ENCODE assay signal across 13 cellular contexts in the genomic region with DNA sequence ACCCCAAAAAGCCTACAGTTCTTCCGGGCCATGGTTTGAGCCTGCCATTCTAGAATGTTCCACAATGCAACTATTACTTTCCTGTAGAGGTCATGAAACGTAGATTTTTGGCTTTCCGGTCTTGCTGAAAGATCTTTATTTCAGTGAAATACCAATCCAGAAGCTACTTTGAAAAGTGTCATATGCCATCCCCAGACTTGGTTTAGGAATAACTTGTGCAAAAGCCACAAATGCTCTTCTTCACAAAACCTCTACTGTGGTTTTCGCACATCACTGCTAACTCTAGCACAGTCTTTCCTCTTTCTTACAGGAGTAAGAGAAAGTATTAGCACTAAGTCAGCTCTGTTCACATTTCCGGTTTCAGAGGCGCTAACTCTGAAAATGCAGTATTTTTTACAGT. TPM values are rescaled to one million over a fixed set of nuclear protein-coding genes. Genes with fewer than 3 reads are reported as not detected.
DNase-seq lines count a peak whose midpoint lies in the region; ATAC-seq and TF ChIP-seq lines count a peak whose summit lies in the region.
"Had no signal": no experiment of that assay in that cellular context is flagged by ENCODE, and none has a peak within 500 bp of the region (broad histone marks: within the 10 kb centered on the region; RNA-seq: fewer than 3 reads in every experiment).

No MANE protein-coding gene starts in this region.

- CTCF ChIA-PET in activated CD8-positive, alpha-beta T cell treated with anti-CD3 and anti-CD28 coated beads, Interleukin-2, amount 10 ng/mL, durations not matched to agents 7 days and 5 days (lab: Charles Lee) = interaction anchor here (1.0 to 2.5 kb wide), 10 partner anchors 9 to 60 kb away, joined by 3 to 11 read pairs (median 4); no protein-coding TSS in a partner anchor

- peaks cover 26% of the 10 kb centered on the region for H3K36me3 Mint-ChIP-seq in activated CD8-positive, alpha-beta T cell treated with anti-CD3 and anti-CD28 coated beads, Interleukin-2, amount 10 ng/mL, durations not matched to agents 7 days and 5 days (ENCODE audit: low read depth)

- POLR2A ChIA-PET in activated CD8-positive, alpha-beta T cell treated with anti-CD3 and anti-CD28 coated beads, Interleukin-2, amount 10 ng/mL, durations not matched to agents 7 days and 5 days (lab: Charles Lee) = interaction anchor here (0.6 to 1.2 kb wide), 3 partner anchors 12 to 137 kb away, joined by 3 to 4 read pairs (median 4); no protein-coding TSS in a partner anchor

- peak; percentile 97 for ATAC-seq in GM18868 (IDR thresholded peaks at IDR 0.05; ENCODE audit: unreplicated experiment)
- ATAC-seq in HG03064 (IDR thresholded peaks at IDR 0.05; ENCODE audit: low read depth, unreplicated experiment) = peak; percentile 80
- peak; percentile 82 for ATAC-seq in activated CD8-positive, alpha-beta T cell treated with anti-CD3 and anti-CD28 coated beads, Interleukin-2, amount 10 ng/mL, durations not matched to agents 7 days and 5 days

- no peak for TF ChIP-seq CTCF in left ventricle myocardium inferior (IDR thresholded peaks at IDR 0.05; ENCODE audit: borderline replicate concordance)

- H3K27ac ChIP-seq in BLaER1 treated with 17β-estradiol and CSF1 and Interleukin-3, amounts not matched to agents 10 nM and 100 nM = no peak overlapping the region
- no peak overlapping the region for H3K27ac ChIP-seq in left ventricle myocardium inferior (replicated peaks)
- H3K27ac ChIP-seq: dorsolateral prefrontal cortex had no signal

- no peaks in the 10 kb centered on the region; a peak in 1 of 22 replicates for H3K9me3 ChIP-seq in BLaER1 treated with 17β-estradiol and CSF1 and Interleukin-3, amounts not matched to agents 10 nM and 100 nM (replicated peaks in 1 of 11)
- no peaks in the 10 kb centered on the region for H3K9me3 ChIP-seq in left ventricle myocardium inferior (replicated peaks)
- H3K9me3 ChIP-seq: BE2C had no signal

- H3K9me3 Mint-ChIP-seq in activated CD8-positive, alpha-beta T cell treated with anti-CD3 and anti-CD28 coated beads, Interleukin-2, amount 10 ng/mL, durations not matched to agents 7 days and 5 days (ENCODE audit: insufficient read depth) = no peaks in the 10 kb centered on the region

- H3K4me3 ChIP-seq in BLaER1 treated with 17β-estradiol and CSF1 and Interleukin-3, amounts not matched to agents 10 nM and 100 nM = no peak overlapping the region
- no peak overlapping the region for H3K4me3 ChIP-seq in left ventricle myocardium inferior
- H3K4me3 ChIP-seq: dorsolateral prefrontal cortex had no signal

- H3K36me3 ChIP-seq in BLaER1 treated with 17β-estradiol and CSF1 and Interleukin-3, amounts not matched to agents 10 nM and 100 nM = no peaks in the 10 kb centered on the region
- no peaks in the 10 kb centered on the region for H3K36me3 ChIP-seq in left ventricle myocardium inferior
- H3K36me3 ChIP-seq: BE2C had no signal

- H3K27me3 Mint-ChIP-seq in activated CD8-positive, alpha-beta T cell treated with anti-CD3 and anti-CD28 coated beads, Interleukin-2, amount 10 ng/mL, durations not matched to agents 7 days and 5 days (ENCODE audit: low read depth) = no peaks in the 10 kb centered on the region

- peak overlapping the region; percentile 52 for H3K4me3 Mint-ChIP-seq in activated CD8-positive, alpha-beta T cell treated with anti-CD3 and anti-CD28 coated beads, Interleukin-2, amount 10 ng/mL, durations not matched to agents 7 days and 5 days

- H3K27ac Mint-ChIP-seq in activated CD8-positive, alpha-beta T cell treated with anti-CD3 and anti-CD28 coated beads, Interleukin-2, amount 10 ng/mL, durations not matched to agents 7 days and 5 days = peak overlapping the region; percentile 92

- H3K9ac ChIP-seq in BLaER1 treated with 17β-estradiol and CSF1 and Interleukin-3, amounts not matched to agents 10 nM and 100 nM = no peak overlapping the region

- intact Hi-C loops in left ventricle myocardium inferior (cut with micrococcal nuclease) = no loop called here

- H3K27me3 ChIP-seq in BLaER1 treated with 17β-estradiol and CSF1 and Interleukin-3, amounts not matched to agents 10 nM and 100 nM = peaks cover 91 to 100% (median 99%) of the 10 kb centered on the region in 11 experiments
- H3K27me3 ChIP-seq in left ventricle myocardium inferior (ENCODE audit: low read depth) = no peaks in the 10 kb centered on the region
- H3K27me3 ChIP-seq: BE2C had no signal

- H3K4me1 Mint-ChIP-seq in activated CD8-positive, alpha-beta T cell treated with anti-CD3 and anti-CD28 coated beads, Interleukin-2, amount 10 ng/mL, durations not matched to agents 7 days and 5 days (ENCODE audit: low read depth) = peaks cover 89% of the 10 kb centered on the region

- no peaks in the 10 kb centered on the region for H4K20me1 ChIP-seq in BLaER1 treated with 17β-estradiol and CSF1 and Interleukin-3, amounts not matched to agents 10 nM and 100 nM

- H3K4me1 ChIP-seq in BLaER1 treated with 17β-estradiol and CSF1 and Interleukin-3, amounts not matched to agents 10 nM and 100 nM = peaks cover 21 to 35% (median 27%) of the 10 kb centered on the region in 10 experiments
- H3K4me1 ChIP-seq in left ventricle myocardium inferior = no peaks in the 10 kb centered on the region
- H3K4me1 ChIP-seq: BE2C had no signal

- H3K4me2 ChIP-seq in BLaER1 treated with 17β-estradiol and CSF1 and Interleukin-3, amounts not matched to agents 10 nM and 100 nM = peak overlapping the region; percentile 6 to 50 (median 38); a peak in 20 of 22 replicates

- DNase-seq in activated CD8-positive, alpha-beta T cell treated with anti-CD3 and anti-CD28 coated beads, Interleukin-2, amount 10 ng/mL, durations not matched to agents 7 days and 5 days = peak; percentile 59
- DNase-seq in iPS-NIHi7 (ENCODE audit: extremely low spot score) = no peak
- no peak for DNase-seq in left ventricle myocardium inferior
- no peak for DNase-seq in NCI-H1930 (lab: John Stamatoyannopoulos, UW)
- DNase-seq in stimulated activated CD4-positive, alpha-beta T cell treated with anti-CD3 and anti-CD28 coated beads, Interleukin-4, amount 100 ng/mL, for 1 hour = no peak
- DNase-seq: BE2C; dorsolateral prefrontal cortex; NCI-H2081 treated with DMSO at 0.1 percent for 48 hours; SIG-M5; stimulated activated CD4-positive, alpha-beta T cell treated with anti-CD3 and anti-CD28 coated beads, Interleukin-12 subunit alpha, Interleukin-12 subunit beta, amount 100 ng/mL, for 4 hours had no signal

RNA-seq across cellular contexts. Expression of a gene that starts 12.7 kb away (rescaled TPM):
- total RNA-seq in activated CD8-positive, alpha-beta T cell treated with anti-CD3 and anti-CD28 coated beads, Interleukin-2, amount 10 ng/mL, durations not matched to agents 7 days and 5 days = 1 to 10 TPM; 4.7 to 5.1 TPM
- total RNA-seq in left ventricle myocardium inferior = not detected
